24 cellular contexts compared by ENCODE assay signal in the genomic region with DNA sequence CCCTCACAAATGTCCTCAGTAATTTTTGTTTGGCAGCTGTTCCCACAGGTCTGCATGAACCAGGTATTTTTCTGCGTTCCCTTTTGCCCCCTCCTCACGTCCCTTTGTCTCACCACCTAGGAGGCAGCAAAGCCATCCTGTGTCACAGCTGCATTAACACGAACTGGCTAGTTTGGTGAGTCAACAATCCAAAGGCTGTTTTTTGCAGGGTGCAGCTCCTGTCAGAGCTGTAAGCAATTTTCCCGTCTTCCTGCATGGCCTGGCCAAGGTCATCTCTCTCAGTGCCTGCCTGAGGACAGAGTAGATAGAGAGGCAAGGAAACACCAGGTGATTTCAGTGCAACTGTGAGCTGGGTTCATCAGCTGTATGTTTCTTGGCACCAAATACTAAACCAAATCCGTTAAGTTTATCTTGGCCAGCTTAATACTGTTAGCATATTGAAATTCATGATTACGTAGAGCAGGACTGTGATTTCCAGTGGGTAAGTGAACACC. TPM values are rescaled to one million over a fixed set of nuclear protein-coding genes. Genes with fewer than 3 reads are reported as not detected.
A peak's percentile ranks its signal among the peaks of the same experiment; 100 is the strongest.
DNase-seq lines count a peak whose midpoint lies in the region; ATAC-seq, FAIRE-seq and TF ChIP-seq lines count a peak whose summit lies in the region.
"Had no signal": no experiment of that assay in that cellular context is flagged by ENCODE, and none has a peak within 500 bp of the region (broad histone marks: within the 10 kb centered on the region; RNA-seq: fewer than 3 reads in every experiment).

No MANE protein-coding gene starts in this region.

- peak; percentile 28 for DNase-seq in NCI-H1092 (lab: John Stamatoyannopoulos, UW)
- peak; percentile 14 for DNase-seq in astrocyte (ENCODE audit: low read depth)
- DNase-seq in hepatocyte (ENCODE audit: low spot score) = peak; percentile 74
- peak; percentile 51 for DNase-seq in osteocyte (ENCODE audit: extremely low spot score, unreplicated experiment)
- no peak for DNase-seq in effector CD4-positive, alpha-beta T cell
- no peak for DNase-seq in activated T-cell treated with anti-CD3 and anti-CD28 coated beads, Interleukin-2, amount 50 U/mL, for 4 hours
- no peak for DNase-seq in NCI-H146 treated with DMSO at 0.1 percent for 48 hours (lab: John Stamatoyannopoulos, UW; ENCODE audit: unreplicated experiment)
- DNase-seq: activated CD4-positive, alpha-beta T cell treated with anti-CD3 and anti-CD28 coated beads for 48 hours; DMS 273 treated with DMSO at 0.1 percent for 48 hours; left lung; NCI-H1694 treated with DMSO at 0.1 percent for 48 hours; NCI-H446 treated with DMSO at 0.1 percent for 48 hours; SIG-M5; substantia nigra; T-helper 1 cell had no signal

- no peaks in the 10 kb centered on the region for H3K9me2 ChIP-seq in hepatocyte (replicated peaks; ENCODE audit: insufficient read depth)

- H3K4me1 ChIP-seq in astrocyte (ENCODE audit: insufficient read depth, low read length) (no peaks in the 10 kb centered on the region), hepatocyte (ENCODE audit: insufficient read depth) (peaks cover 15% of the 10 kb centered on the region)
- H3K4me1 ChIP-seq: HAP-1, left lung, prostate gland had no signal

- H4K20me1 ChIP-seq in astrocyte (ENCODE audit: insufficient read depth, low read length) = no peaks in the 10 kb centered on the region
- H4K20me1 ChIP-seq in hepatocyte (ENCODE audit: insufficient read depth, poor library complexity, severe bottlenecking) = no peaks in the 10 kb centered on the region

- 41% methylated on average over 6 of the region's 6 CpGs for WGBS in hepatocyte (ENCODE audit: low lambda C conversion rate, missing lambda C conversion rate)

- H3K4me1 Mint-ChIP-seq in astrocyte (ENCODE audit: low read depth, unreplicated experiment) (peaks cover 4% of the 10 kb centered on the region), osteocyte (ENCODE audit: unreplicated experiment) (no peaks in the 10 kb centered on the region)
- H3K4me1 Mint-ChIP-seq in activated T-cell treated with anti-CD3 and anti-CD28 coated beads, Interleukin-2, amount 50 U/mL, for 4 hours (ENCODE audit: low read depth) = no peaks in the 10 kb centered on the region
- H3K4me1 Mint-ChIP-seq: activated naive CD4-positive, alpha-beta T cell treated with anti-CD3 and anti-CD28 coated beads, Interleukin-2, amount 50 U/mL, for 24 hours had no signal

- H3K9me3 ChIP-seq in astrocyte (ENCODE audit: insufficient read depth, low read depth, low read length) (no peaks in the 10 kb centered on the region), hepatocyte (ENCODE audit: low read depth) (no peaks in the 10 kb centered on the region)
- H3K9me3 ChIP-seq: HAP-1, left lung, prostate gland had no signal

- H3K4me2 ChIP-seq in astrocyte (ENCODE audit: low read length) = no peak overlapping the region
- no peak overlapping the region for H3K4me2 ChIP-seq in hepatocyte

- no peak overlapping the region for H2AFZ ChIP-seq in astrocyte (ENCODE audit: low read depth, low read length)
- H2AFZ ChIP-seq in hepatocyte = no peak overlapping the region

- no peak for ATAC-seq in activated T-cell treated with anti-CD3 and anti-CD28 coated beads, Interleukin-2, amount 50 U/mL, for 4 hours
- ATAC-seq: left lung, Panc1 had no signal

- H3K27me3 Mint-ChIP-seq in astrocyte (ENCODE audit: low read depth, unreplicated experiment) (peaks cover 15% of the 10 kb centered on the region), osteocyte (ENCODE audit: unreplicated experiment) (peaks cover 68% of the 10 kb centered on the region)
- peaks cover 12% of the 10 kb centered on the region for H3K27me3 Mint-ChIP-seq in activated T-cell treated with anti-CD3 and anti-CD28 coated beads, Interleukin-2, amount 50 U/mL, for 4 hours (ENCODE audit: low read depth)

- H3K9ac ChIP-seq in astrocyte (ENCODE audit: low read length) = no peak overlapping the region

- no peak for TF ChIP-seq CTCF in astrocyte (IDR thresholded peaks at IDR 0.05; ENCODE audit: insufficient read depth, low read depth, low read length)
- TF ChIP-seq CTCF in hepatocyte (IDR thresholded peaks at IDR 0.05; ENCODE audit: poor library complexity) = peak; percentile 23
- no peak for TF ChIP-seq CTCF in osteocyte (IDR thresholded peaks at IDR 0.05)

- FAIRE-seq in astrocyte (lab: Jason Lieb, UNC) = no peak
- FAIRE-seq: GM18507, urothelium cell line had no signal

- H3K36me3 Mint-ChIP-seq in astrocyte (ENCODE audit: low read depth, unreplicated experiment) = no peaks in the 10 kb centered on the region
- H3K36me3 Mint-ChIP-seq in osteocyte (ENCODE audit: unreplicated experiment) = no peaks in the 10 kb centered on the region
- H3K36me3 Mint-ChIP-seq in activated T-cell treated with anti-CD3 and anti-CD28 coated beads, Interleukin-2, amount 50 U/mL, for 4 hours (ENCODE audit: insufficient read depth) = no peaks in the 10 kb centered on the region
- H3K36me3 Mint-ChIP-seq: activated naive CD4-positive, alpha-beta T cell treated with anti-CD3 and anti-CD28 coated beads, Interleukin-2, amount 50 U/mL, for 24 hours; CD14-positive monocyte; mesothelial cell of epicardium; natural killer cell treated with Interleukin-12 subunit alpha and Interleukin-12 subunit beta and Interleukin-15 and Interleukin-18, amount 100 ng/mL, for 72 hours had no signal

- H3K79me2 ChIP-seq in astrocyte (ENCODE audit: insufficient read depth, low read length) (no peaks in the 10 kb centered on the region), hepatocyte (no peaks in the 10 kb centered on the region)

- H3K4me3 Mint-ChIP-seq in astrocyte (ENCODE audit: unreplicated experiment) = no peak overlapping the region
- no peak overlapping the region for H3K4me3 Mint-ChIP-seq in osteocyte (ENCODE audit: unreplicated experiment)
- H3K4me3 Mint-ChIP-seq in activated T-cell treated with anti-CD3 and anti-CD28 coated beads, Interleukin-2, amount 50 U/mL, for 4 hours = no peak overlapping the region
- H3K4me3 Mint-ChIP-seq: activated naive CD4-positive, alpha-beta T cell treated with anti-CD3 and anti-CD28 coated beads, Interleukin-2, amount 50 U/mL, for 24 hours; CD14-positive monocyte; mesothelial cell of epicardium; natural killer cell treated with Interleukin-12 subunit alpha and Interleukin-12 subunit beta and Interleukin-15 and Interleukin-18, amount 100 ng/mL, for 72 hours had no signal

- H3K27ac Mint-ChIP-seq in astrocyte (ENCODE audit: unreplicated experiment) (no peak overlapping the region), osteocyte (ENCODE audit: unreplicated experiment) (no peak overlapping the region)
- H3K27ac Mint-ChIP-seq: activated naive CD4-positive, alpha-beta T cell treated with anti-CD3 and anti-CD28 coated beads, Interleukin-2, amount 50 U/mL, for 24 hours; mesothelial cell of epicardium; natural killer cell treated with Interleukin-12 subunit alpha and Interleukin-12 subunit beta and Interleukin-15 and Interleukin-18, amount 100 ng/mL, for 72 hours had no signal

- no peak overlapping the region for H3K4me3 ChIP-seq in astrocyte (ENCODE audit: insufficient read depth, low read depth, low read length)
- H3K4me3 ChIP-seq in hepatocyte = no peak overlapping the region
- H3K4me3 ChIP-seq: HAP-1, left lung, prostate gland had no signal

- peaks cover 8% of the 10 kb centered on the region for H3K27me3 ChIP-seq in astrocyte (ENCODE audit: insufficient read depth, low read length)
- no peaks in the 10 kb centered on the region for H3K27me3 ChIP-seq in hepatocyte
- H3K27me3 ChIP-seq: left lung had no signal

- H3K27ac ChIP-seq in astrocyte (ENCODE audit: low read depth, low read length) (no peak overlapping the region), hepatocyte (peak overlapping the region; percentile 63)
- H3K27ac ChIP-seq: left lung, prostate gland had no signal

- no peaks in the 10 kb centered on the region for H3K9me3 Mint-ChIP-seq in astrocyte (ENCODE audit: unreplicated experiment)
- no peaks in the 10 kb centered on the region for H3K9me3 Mint-ChIP-seq in osteocyte (ENCODE audit: unreplicated experiment)
- no peaks in the 10 kb centered on the region for H3K9me3 Mint-ChIP-seq in activated T-cell treated with anti-CD3 and anti-CD28 coated beads, Interleukin-2, amount 50 U/mL, for 4 hours
- H3K9me3 Mint-ChIP-seq: activated naive CD4-positive, alpha-beta T cell treated with anti-CD3 and anti-CD28 coated beads, Interleukin-2, amount 50 U/mL, for 24 hours; CD14-positive monocyte; mesothelial cell of epicardium; natural killer cell treated with Interleukin-12 subunit alpha and Interleukin-12 subunit beta and Interleukin-15 and Interleukin-18, amount 100 ng/mL, for 72 hours had no signal

- no peaks in the 10 kb centered on the region for H3K36me3 ChIP-seq in astrocyte (ENCODE audit: insufficient read depth, low read length)
- H3K36me3 ChIP-seq in hepatocyte (replicated peaks; ENCODE audit: insufficient read depth, low read depth) = no peaks in the 10 kb centered on the region
- H3K36me3 ChIP-seq: HAP-1, left lung, prostate gland had no signal

RNA-seq across cellular contexts. Expression of gene VSIG10L2, which starts 20.6 kb away (rescaled TPM):
- total RNA-seq in astrocyte (not detected in 2 replicates), hepatocyte (not detected in 2 replicates), osteocyte (not detected in 2 replicates)
- 0.04 TPM in 1 of 2 replicates, not detected in the other for polyA plus RNA-seq in hepatocyte
- not detected for total RNA-seq in activated T-cell treated with anti-CD3 and anti-CD28 coated beads, Interleukin-2, amount 50 U/mL, for 4 hours
- total RNA-seq: mesothelial cell of epicardium; natural killer cell treated with Interleukin-12 subunit alpha and Interleukin-12 subunit beta and Interleukin-15 and Interleukin-18, amount 100 ng/mL, for 72 hours had no signal
- polyA plus RNA-seq: CD14-positive monocyte had no signal

RNA-seq across cellular contexts. Expression of gene DDX25, which starts 21.0 kb away (rescaled TPM):
- 0.70 and 1.1 TPM in 2 replicates for total RNA-seq in astrocyte
- total RNA-seq in hepatocyte = 0.48 and 0.80 TPM in 2 replicates
- polyA plus RNA-seq in hepatocyte = 0.87 TPM in 1 of 2 replicates, not detected in the other
- total RNA-seq in osteocyte = not detected in 2 replicates
- total RNA-seq in activated T-cell treated with anti-CD3 and anti-CD28 coated beads, Interleukin-2, amount 50 U/mL, for 4 hours = not detected
- total RNA-seq: natural killer cell treated with Interleukin-12 subunit alpha and Interleukin-12 subunit beta and Interleukin-15 and Interleukin-18, amount 100 ng/mL, for 72 hours had no signal
- polyA plus RNA-seq: CD14-positive monocyte had no signal

RNA-seq across cellular contexts. Expression of gene PUS3, which starts 22.3 kb away (rescaled TPM):
- total RNA-seq in astrocyte = 14.3 and 16.9 TPM in 2 replicates
- 14.1 and 17.5 TPM in 2 replicates for total RNA-seq in hepatocyte
- 7.3 and 11.3 TPM in 2 replicates for polyA plus RNA-seq in hepatocyte
- 10.5 and 14.6 TPM in 2 replicates for total RNA-seq in osteocyte
- total RNA-seq in activated T-cell treated with anti-CD3 and anti-CD28 coated beads, Interleukin-2, amount 50 U/mL, for 4 hours = 10 to 100 TPM; 22.3 to 30.5 (median 28.4) TPM

RNA-seq across cellular contexts. Expression of gene HYLS1, which starts 37.8 kb away (rescaled TPM):
- total RNA-seq in astrocyte (3.2 TPM in 2 replicates), hepatocyte (4.1 and 5.7 TPM in 2 replicates), osteocyte (4.5 and 5.1 TPM in 2 replicates)
- polyA plus RNA-seq in hepatocyte = 4.3 and 5.4 TPM in 2 replicates
- 1 to 10 TPM; 1.6 to 1.8 (median 1.7) TPM for total RNA-seq in activated T-cell treated with anti-CD3 and anti-CD28 coated beads, Interleukin-2, amount 50 U/mL, for 4 hours

Comparison
In these comparisons a context has a peak if more than half of its experiments do, and no peak if none do; other contexts are left out.
1. DNase-seq: peak in NCI-H1092 (single experiment), astrocyte (single experiment), hepatocyte (single experiment) and osteocyte (single experiment); none in effector CD4-positive, alpha-beta T cell (single experiment), activated T-cell treated with anti-CD3 and anti-CD28 coated beads, Interleukin-2, amount 50 U/mL, for 4 hours (single experiment) and NCI-H146 treated with DMSO at 0.1 percent for 48 hours (single experiment).